Comparison of ENCODE assay signal across 16 cellular contexts in the genomic region with DNA sequence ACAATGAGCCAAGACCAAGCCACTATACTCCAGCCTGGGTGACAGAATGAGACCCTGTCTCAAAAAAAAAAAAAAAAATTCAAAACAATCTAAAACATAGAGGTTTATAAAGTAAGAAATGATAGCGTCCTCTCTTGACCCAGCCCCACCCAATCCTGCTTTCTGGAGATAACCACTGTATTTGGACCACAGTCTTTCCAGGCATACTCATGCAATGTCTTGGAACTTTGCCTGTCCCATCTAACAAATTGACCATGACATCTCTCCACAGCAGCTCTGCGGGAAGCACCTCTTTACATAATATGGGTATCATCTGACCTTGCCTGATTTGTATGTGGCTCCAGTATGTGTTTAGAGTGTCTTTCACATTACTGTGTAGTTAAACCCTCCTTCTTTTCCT. TPM values are rescaled to one million over a fixed set of nuclear protein-coding genes. Genes with fewer than 3 reads are reported as not detected.
DNase-seq lines count a peak whose midpoint lies in the region; ATAC-seq, FAIRE-seq and TF ChIP-seq lines count a peak whose summit lies in the region.
"Had no signal": no experiment of that assay in that cellular context is flagged by ENCODE, and none has a peak within 500 bp of the region (broad histone marks: within the 10 kb centered on the region; RNA-seq: fewer than 3 reads in every experiment).

No MANE protein-coding gene starts in this region.

- no peaks in the 10 kb centered on the region for H3K9me2 ChIP-seq in SK-N-SH

- H3K4me2 ChIP-seq in SK-N-SH (no peak overlapping the region), fibroblast of lung (ENCODE audit: extremely low read depth, insufficient read depth, low read length) (no peak overlapping the region)
- H3K4me2 ChIP-seq: BLaER1 had no signal

- CTCF ChIA-PET in SK-N-SH (lab: Yijun Ruan, JAX) = interaction anchor here (2.2 kb wide), 1 partner anchor 47 kb away, joined by 6 read pairs; no protein-coding TSS in a partner anchor
- CTCF ChIA-PET in activated naive CD4-positive, alpha-beta T cell treated with anti-CD3 and anti-CD28 coated beads, Interleukin-2, amount 10 ng/mL, durations not matched to agents 7 days and 5 days (lab: Charles Lee) = no interaction called here

- no peaks in the 10 kb centered on the region for H3K36me3 Mint-ChIP-seq in CD4-positive, CD25-positive, alpha-beta regulatory T cell
- no peaks in the 10 kb centered on the region for H3K36me3 Mint-ChIP-seq in HFFc6 (ENCODE audit: low read depth)
- H3K36me3 Mint-ChIP-seq in activated naive CD4-positive, alpha-beta T cell treated with anti-CD3 and anti-CD28 coated beads, Interleukin-2, amount 10 ng/mL, durations not matched to agents 7 days and 5 days = no peaks in the 10 kb centered on the region
- H3K36me3 Mint-ChIP-seq: memory B cell had no signal

- DNase-seq in CD4-positive, CD25-positive, alpha-beta regulatory T cell = no peak
- DNase-seq in HFFc6 (peak; percentile 52), SK-N-SH (no peak), fibroblast of lung (ENCODE audit: low read depth in 2 of 2) (peak; percentile 57 to 65), RCC 7860 (ENCODE audit: low spot score) (no peak)
- no peak for DNase-seq in activated CD8-positive, alpha-beta memory T cell treated with anti-CD3 and anti-CD28 coated beads for 24 hours
- no peak for DNase-seq in activated naive CD4-positive, alpha-beta T cell treated with anti-CD3 and anti-CD28 coated beads, Interleukin-2, amount 10 ng/mL, durations not matched to agents 7 days and 5 days
- DNase-seq: MM.1S, NCI-H1694 treated with DMSO at 0.1 percent for 48 hours, NCI-H774 had no signal

- peaks cover 7 to 34% (median 23%) of the 10 kb centered on the region in 4 donors for H3K4me1 Mint-ChIP-seq in CD4-positive, CD25-positive, alpha-beta regulatory T cell
- H3K4me1 Mint-ChIP-seq in HFFc6 (ENCODE audit: low read depth) = peaks cover 17% of the 10 kb centered on the region
- peaks cover 25% of the 10 kb centered on the region for H3K4me1 Mint-ChIP-seq in activated naive CD4-positive, alpha-beta T cell treated with anti-CD3 and anti-CD28 coated beads, Interleukin-2, amount 10 ng/mL, durations not matched to agents 7 days and 5 days

- H3K9me3 ChIP-seq in CD4-positive, CD25-positive, alpha-beta regulatory T cell (ENCODE audit: control insufficient read depth in 2 of 2, low read length in 2 of 2) = no peaks in the 10 kb centered on the region
- no peaks in the 10 kb centered on the region for H3K9me3 ChIP-seq in SK-N-SH
- H3K9me3 ChIP-seq in fibroblast of lung (ENCODE audit: control insufficient read depth, insufficient read depth, low read depth, low read length) = no peaks in the 10 kb centered on the region
- H3K9me3 ChIP-seq: BLaER1 had no signal

- peak overlapping the region in 2 of 3 donors; percentile 32 to 36 for H3K27ac Mint-ChIP-seq in CD4-positive, CD25-positive, alpha-beta regulatory T cell
- H3K27ac Mint-ChIP-seq in HFFc6 = no peak overlapping the region
- H3K27ac Mint-ChIP-seq in activated naive CD4-positive, alpha-beta T cell treated with anti-CD3 and anti-CD28 coated beads, Interleukin-2, amount 10 ng/mL, durations not matched to agents 7 days and 5 days = no peak overlapping the region
- H3K27ac Mint-ChIP-seq: memory B cell; nephron; T-helper 1 cell treated with Interleukin-12 subunit alpha and Interleukin-12 subunit beta and Interleukin-4 antibody, amounts not matched to agents 30 μg/mL and 1 μg/mL, for 36 hours had no signal

- no peak for TF ChIP-seq RAD21 in SK-N-SH (IDR thresholded peaks at IDR 0.05; ENCODE audit: low read length)

- TF ChIP-seq EP300 in SK-N-SH (IDR thresholded peaks at IDR 0.05; ENCODE audit: borderline replicate concordance in 1 of 2, low read depth in 1 of 2, low read length in 1 of 2) = peak in 1 of 2 experiments; percentile 33; a peak in 1 of 4 replicates

- no peaks in the 10 kb centered on the region for H3F3A ChIP-seq in SK-N-SH (replicated peaks; ENCODE audit: insufficient read depth)

- no peaks in the 10 kb centered on the region for H3K79me2 ChIP-seq in SK-N-SH (ENCODE audit: insufficient read depth)
- H3K79me2 ChIP-seq in fibroblast of lung (ENCODE audit: control insufficient read depth, insufficient read depth, low read length) = no peaks in the 10 kb centered on the region

- POLR2A ChIA-PET in SK-N-SH (lab: Yijun Ruan, JAX) = no interaction called here

- FAIRE-seq in RCC 7860 (lab: Jason Lieb, UNC) = no peak
- FAIRE-seq: endothelial cell of umbilical vein had no signal

- H2AFZ ChIP-seq in SK-N-SH (ENCODE audit: low read depth) (no peak overlapping the region), fibroblast of lung (ENCODE audit: low read length) (no peak overlapping the region)

- H3K4me3 Mint-ChIP-seq in CD4-positive, CD25-positive, alpha-beta regulatory T cell = no peak overlapping the region
- H3K4me3 Mint-ChIP-seq in HFFc6 = no peak overlapping the region
- H3K4me3 Mint-ChIP-seq in activated naive CD4-positive, alpha-beta T cell treated with anti-CD3 and anti-CD28 coated beads, Interleukin-2, amount 10 ng/mL, durations not matched to agents 7 days and 5 days = no peak overlapping the region
- H3K4me3 Mint-ChIP-seq: memory B cell; nephron; T-helper 1 cell treated with Interleukin-12 subunit alpha and Interleukin-12 subunit beta and Interleukin-4 antibody, amounts not matched to agents 30 μg/mL and 1 μg/mL, for 36 hours had no signal

- H3K36me3 ChIP-seq in CD4-positive, CD25-positive, alpha-beta regulatory T cell (ENCODE audit: control insufficient read depth, insufficient read depth, low read length) = no peaks in the 10 kb centered on the region
- H3K36me3 ChIP-seq in SK-N-SH (replicated peaks in 1 of 2; ENCODE audit: control insufficient read depth in 1 of 2, insufficient read depth in 2 of 2, low read length in 1 of 2) (no peaks in the 10 kb centered on the region), fibroblast of lung (ENCODE audit: control insufficient read depth, insufficient read depth, low read length) (no peaks in the 10 kb centered on the region)
- H3K36me3 ChIP-seq: BLaER1 had no signal

- H3K27ac ChIP-seq in CD4-positive, CD25-positive, alpha-beta regulatory T cell (ENCODE audit: insufficient read depth, low read length, poor library complexity, severe bottlenecking) = no peak overlapping the region
- H3K27ac ChIP-seq in SK-N-SH (ENCODE audit: low read depth in 2 of 2, low read length in 1 of 2) (no peak overlapping the region), fibroblast of lung (ENCODE audit: insufficient read depth, low read length) (no peak overlapping the region)
- H3K27ac ChIP-seq: BLaER1, coronary artery had no signal

- peaks cover 16% of the 10 kb centered on the region for H3K27me3 Mint-ChIP-seq in CD4-positive, CD25-positive, alpha-beta regulatory T cell
- peaks cover 31% of the 10 kb centered on the region for H3K27me3 Mint-ChIP-seq in HFFc6 (ENCODE audit: insufficient read depth)
- H3K27me3 Mint-ChIP-seq in activated naive CD4-positive, alpha-beta T cell treated with anti-CD3 and anti-CD28 coated beads, Interleukin-2, amount 10 ng/mL, durations not matched to agents 7 days and 5 days = peaks cover 4% of the 10 kb centered on the region

- no peaks in the 10 kb centered on the region for H3K27me3 ChIP-seq in CD4-positive, CD25-positive, alpha-beta regulatory T cell (ENCODE audit: control insufficient read depth, insufficient read depth, low read length)
- H3K27me3 ChIP-seq in SK-N-SH (ENCODE audit: insufficient read depth) (no peaks in the 10 kb centered on the region), fibroblast of lung (ENCODE audit: control insufficient read depth, insufficient read depth, low read length) (no peaks in the 10 kb centered on the region)
- H3K27me3 ChIP-seq: BLaER1 had no signal

- no peak for TF ChIP-seq CTCF in HFFc6 (IDR thresholded peaks at IDR 0.05)
- TF ChIP-seq CTCF in SK-N-SH (IDR thresholded peaks at IDR 0.05) = no peak
- TF ChIP-seq CTCF in fibroblast of lung (conservative IDR thresholded peaks at IDR 0.05 in 1 of 2, IDR thresholded peaks at IDR 0.05 in 1 of 2; ENCODE audit: low read depth in 1 of 2, low read length in 2 of 2) = no peak

- peaks cover 0 to 1% (median 0%) of the 10 kb centered on the region in 7 donors for H3K9me3 Mint-ChIP-seq in CD4-positive, CD25-positive, alpha-beta regulatory T cell
- H3K9me3 Mint-ChIP-seq in HFFc6 = no peaks in the 10 kb centered on the region
- H3K9me3 Mint-ChIP-seq in activated naive CD4-positive, alpha-beta T cell treated with anti-CD3 and anti-CD28 coated beads, Interleukin-2, amount 10 ng/mL, durations not matched to agents 7 days and 5 days = no peaks in the 10 kb centered on the region
- H3K9me3 Mint-ChIP-seq: memory B cell; nephron; T-helper 1 cell treated with Interleukin-12 subunit alpha and Interleukin-12 subunit beta and Interleukin-4 antibody, amounts not matched to agents 30 μg/mL and 1 μg/mL, for 36 hours had no signal

- WGBS in SK-N-SH (ENCODE audit: low lambda C conversion rate) = 33% methylated on average over 2 of the region's 2 CpGs

- no peak overlapping the region for H3K9ac ChIP-seq in SK-N-SH
- no peak overlapping the region for H3K9ac ChIP-seq in fibroblast of lung (ENCODE audit: insufficient read depth, low read length)
- H3K9ac ChIP-seq: BLaER1 had no signal

- ATAC-seq in CD4-positive, CD25-positive, alpha-beta regulatory T cell (ENCODE audit: low read depth in 2 of 2) = no peak

- no peak overlapping the region for H3K4me3 ChIP-seq in CD4-positive, CD25-positive, alpha-beta regulatory T cell (ENCODE audit: low read depth, low read length)
- H3K4me3 ChIP-seq in SK-N-SH (ENCODE audit: low read depth in 2 of 2, low read length in 1 of 2) (no peak overlapping the region), fibroblast of lung (replicated peaks in 1 of 4; ENCODE audit: control extremely low read depth in 1 of 4, insufficient read depth in 1 of 4, low read depth in 3 of 4, low read length in 4 of 4) (no peak overlapping the region)
- H3K4me3 ChIP-seq: BLaER1, coronary artery had no signal

- no peaks in the 10 kb centered on the region for H4K20me1 ChIP-seq in SK-N-SH (ENCODE audit: insufficient read depth)
- no peaks in the 10 kb centered on the region for H4K20me1 ChIP-seq in fibroblast of lung (ENCODE audit: control insufficient read depth, extremely low read depth, insufficient read depth, low read length)
- H4K20me1 ChIP-seq: BLaER1 had no signal

- H3K4me1 ChIP-seq in CD4-positive, CD25-positive, alpha-beta regulatory T cell (ENCODE audit: control insufficient read depth, insufficient read depth, low read length, poor library complexity, severe bottlenecking) = peaks cover 22% of the 10 kb centered on the region
- H3K4me1 ChIP-seq in SK-N-SH (ENCODE audit: control insufficient read depth in 1 of 2, insufficient read depth in 2 of 2, low read depth in 1 of 2, low read length in 1 of 2) (peaks cover 0 to 12% of the 10 kb centered on the region in 2 experiments; a peak in 1 of 4 replicates), fibroblast of lung (ENCODE audit: control insufficient read depth, extremely low read depth, insufficient read depth, low read length) (peaks cover 9% of the 10 kb centered on the region)

RNA-seq across cellular contexts. Expression of gene SHLD1, which starts 9.1 kb away (rescaled TPM):
- 10.4 TPM for total RNA-seq in CD4-positive, CD25-positive, alpha-beta regulatory T cell
- polyA plus RNA-seq in CD4-positive, CD25-positive, alpha-beta regulatory T cell = 10 to 100 TPM; 25.8 to 46.6 (median 29.2) TPM
- 1 to 10 TPM; 3.5 to 4.4 (median 3.8) TPM for total RNA-seq in HFFc6 (2021; fragmentation: NEBNext Ultra II Directional; extraction: Animal tissue kit (Norgen Biotek cat#: 25700))
- 4.5 and 5.8 TPM in 2 replicates for polyA plus RNA-seq in SK-N-SH (2012; rRNA removed)
- 5.4 and 5.5 TPM in 2 replicates for polyA plus RNA-seq in SK-N-SH (2012; cell fraction: cytosol; rRNA removed)
- polyA plus RNA-seq in SK-N-SH (2012; cell fraction: nucleus; rRNA removed) = 3.0 and 4.1 TPM in 2 replicates
- 2.6 and 3.3 TPM in 2 replicates for total RNA-seq in fibroblast of lung
- polyA plus RNA-seq in fibroblast of lung = 4.2 TPM in 2 replicates
- polyA plus RNA-seq in fibroblast of lung (2012) = 4.3 and 5.4 TPM in 2 replicates
- 3.9 TPM in 1 of 2 replicates, not detected in the other for polyA minus RNA-seq in fibroblast of lung (ENCODE audit: low replicate concordance)

Comparison
In these comparisons a context has a peak if more than half of its experiments do, and no peak if none do; other contexts are left out.
1. DNase-seq: peak in HFFc6 (single experiment) and fibroblast of lung (2 of 2); none in CD4-positive, CD25-positive, alpha-beta regulatory T cell (0 of 3), SK-N-SH (single experiment), activated CD8-positive, alpha-beta memory T cell treated with anti-CD3 and anti-CD28 coated beads for 24 hours (single experiment), RCC 7860 (single experiment) and activated naive CD4-positive, alpha-beta T cell treated with anti-CD3 and anti-CD28 coated beads, Interleukin-2, amount 10 ng/mL, durations not matched to agents 7 days and 5 days (single experiment).
2. H3K27ac Mint-ChIP-seq: peak in CD4-positive, CD25-positive, alpha-beta regulatory T cell (2 of 3); none in HFFc6 (single experiment) and activated naive CD4-positive, alpha-beta T cell treated with anti-CD3 and anti-CD28 coated beads, Interleukin-2, amount 10 ng/mL, durations not matched to agents 7 days and 5 days (single experiment).